In the genomic region with DNA sequence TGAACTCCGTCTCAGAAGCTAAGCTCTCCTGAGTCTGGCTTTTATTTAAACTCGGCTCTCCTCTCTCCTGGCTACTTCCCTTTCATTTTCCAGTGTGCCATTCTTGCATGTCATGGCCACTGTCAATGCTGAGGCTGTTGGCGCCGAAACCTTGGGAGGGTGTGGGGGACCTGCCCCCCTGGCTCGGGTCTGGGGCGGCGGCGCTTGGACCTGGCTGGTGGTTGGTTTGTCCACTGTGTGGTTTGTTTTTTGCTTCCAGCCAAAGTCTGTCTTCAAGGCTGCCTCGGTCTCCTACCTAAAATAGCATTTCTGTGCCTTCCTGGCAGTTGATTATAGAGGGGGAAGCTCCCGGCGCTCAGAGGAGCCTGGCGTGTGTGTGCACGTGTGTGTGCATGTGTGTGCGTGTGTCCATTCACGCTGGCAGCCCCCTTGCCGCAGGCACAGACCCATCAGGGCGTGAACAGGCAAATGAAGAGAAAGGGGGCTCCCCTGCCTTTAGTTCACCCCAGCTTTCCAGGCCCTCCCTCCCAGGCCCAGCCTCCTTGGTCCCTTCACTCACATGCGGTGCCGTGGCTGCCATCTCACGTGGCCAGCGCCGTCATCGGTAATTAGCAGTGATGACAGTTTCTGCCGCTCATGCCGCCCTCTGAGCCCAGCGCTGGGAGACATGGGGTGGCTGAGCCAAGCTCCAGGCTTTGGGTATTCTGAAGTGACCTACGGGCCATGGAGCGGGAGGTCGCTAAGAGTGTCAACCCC, we compare ENCODE assay signal across 8 cellular contexts.
DNase-seq lines count a peak whose midpoint lies in the region; ATAC-seq and TF ChIP-seq lines count a peak whose summit lies in the region.

No MANE protein-coding gene starts in this region.

- peaks cover 26% of the 10 kb centered on the region for H3K79me2 ChIP-seq in smooth muscle cell (ENCODE audit: low read depth)

- H3K4me1 ChIP-seq in smooth muscle cell (ENCODE audit: low read depth) = peaks cover 22% of the 10 kb centered on the region

- H3K27ac ChIP-seq in smooth muscle cell (ENCODE audit: low read depth) = peak overlapping the region; percentile 98

- 74% methylated on average over 29 of the region's 29 CpGs for WGBS in smooth muscle cell (ENCODE audit: low lambda C conversion rate)

- H3K4me3 ChIP-seq in fibroblast of the aortic adventitia (ENCODE audit: low read depth, low read length) (peak overlapping the region; percentile 77), smooth muscle cell (peak overlapping the region; percentile 46)

- H3K9ac ChIP-seq in smooth muscle cell (ENCODE audit: low read depth) = peak overlapping the region; percentile 91

- no peak for DNase-seq in activated naive CD4-positive, alpha-beta T cell treated with anti-CD3 and anti-CD28 coated beads, Interleukin-2, amount 10 ng/mL, durations not matched to agents 7 days and 5 days
- no peak for DNase-seq in activated naive CD4-positive, alpha-beta T cell (lab: John Stamatoyannopoulos, UW)
- DNase-seq in SIG-M5 treated with dmso at 0.1 percent for 504 hours (lab: John Stamatoyannopoulos, UW; ENCODE audit: unreplicated experiment) (peak; percentile 77), fibroblast of the aortic adventitia (ENCODE audit: low read depth) (peak; percentile 58), smooth muscle cell (lab: John Stamatoyannopoulos, UW; ENCODE audit: unreplicated experiment) (no peak), NCI-H2171 (lab: John Stamatoyannopoulos, UW) (no peak)
- DNase-seq in stimulated activated CD4-positive, alpha-beta T cell treated with anti-CD3 and anti-CD28 coated beads, Interleukin-4, amount 100 ng/mL, for 4 hours = no peak

- CTCF ChIA-PET in activated naive CD4-positive, alpha-beta T cell treated with anti-CD3 and anti-CD28 coated beads, Interleukin-2, amount 10 ng/mL, durations not matched to agents 7 days and 5 days (lab: Charles Lee) = interaction anchor here (0.6 to 1.6 kb wide), 2 partner anchors 174 to 192 kb away, joined by 3 to 4 read pairs; no protein-coding TSS in a partner anchor

- no peak overlapping the region for H2AFZ ChIP-seq in smooth muscle cell (ENCODE audit: low read depth)

- no peaks in the 10 kb centered on the region for H3K27me3 ChIP-seq in smooth muscle cell (ENCODE audit: low read depth)

- no peaks in the 10 kb centered on the region for H3K9me3 ChIP-seq in smooth muscle cell (replicated peaks; ENCODE audit: low read depth)

- TF ChIP-seq CTCF in fibroblast of the aortic adventitia (IDR thresholded peaks at IDR 0.05; ENCODE audit: insufficient read depth, low read length) (no peak), smooth muscle cell (IDR thresholded peaks at IDR 0.05; ENCODE audit: borderline replicate concordance, insufficient read depth, poor library complexity, severe bottlenecking) (no peak)

- peaks cover 29% of the 10 kb centered on the region for H3F3A ChIP-seq in smooth muscle cell (ENCODE audit: low read depth)

- H3K4me2 ChIP-seq in smooth muscle cell = peak overlapping the region; percentile 93

- H3K4me3 Mint-ChIP-seq in activated naive CD4-positive, alpha-beta T cell treated with anti-CD3 and anti-CD28 coated beads, Interleukin-2, amount 10 ng/mL, durations not matched to agents 7 days and 5 days = peak overlapping the region; percentile 30

- ATAC-seq in GM18520 (IDR thresholded peaks at IDR 0.05; ENCODE audit: unreplicated experiment) = no peak

- no peaks in the 10 kb centered on the region for H3K36me3 Mint-ChIP-seq in activated naive CD4-positive, alpha-beta T cell treated with anti-CD3 and anti-CD28 coated beads, Interleukin-2, amount 10 ng/mL, durations not matched to agents 7 days and 5 days

- peaks cover 50% of the 10 kb centered on the region for H3K4me1 Mint-ChIP-seq in activated naive CD4-positive, alpha-beta T cell treated with anti-CD3 and anti-CD28 coated beads, Interleukin-2, amount 10 ng/mL, durations not matched to agents 7 days and 5 days

- peaks cover 54% of the 10 kb centered on the region for H3K27me3 Mint-ChIP-seq in activated naive CD4-positive, alpha-beta T cell treated with anti-CD3 and anti-CD28 coated beads, Interleukin-2, amount 10 ng/mL, durations not matched to agents 7 days and 5 days

- no peaks in the 10 kb centered on the region for H3K36me3 ChIP-seq in smooth muscle cell (ENCODE audit: low read depth)

- H3K27ac Mint-ChIP-seq in activated naive CD4-positive, alpha-beta T cell treated with anti-CD3 and anti-CD28 coated beads, Interleukin-2, amount 10 ng/mL, durations not matched to agents 7 days and 5 days = no peak overlapping the region

- H3K9me3 Mint-ChIP-seq in activated naive CD4-positive, alpha-beta T cell treated with anti-CD3 and anti-CD28 coated beads, Interleukin-2, amount 10 ng/mL, durations not matched to agents 7 days and 5 days = no peaks in the 10 kb centered on the region

- H4K20me1 ChIP-seq in smooth muscle cell (ENCODE audit: low read depth) = peaks cover 16% of the 10 kb centered on the region

Comparison
In these comparisons a context has a peak if more than half of its experiments do, and no peak if none do; other contexts are left out.
1. DNase-seq: peak in SIG-M5 treated with dmso at 0.1 percent for 504 hours (single experiment) and fibroblast of the aortic adventitia (single experiment); none in activated naive CD4-positive, alpha-beta T cell treated with anti-CD3 and anti-CD28 coated beads, Interleukin-2, amount 10 ng/mL, durations not matched to agents 7 days and 5 days (single experiment), activated naive CD4-positive, alpha-beta T cell (0 of 4), smooth muscle cell (single experiment), stimulated activated CD4-positive, alpha-beta T cell treated with anti-CD3 and anti-CD28 coated beads, Interleukin-4, amount 100 ng/mL, for 4 hours (0 of 2) and NCI-H2171 (single experiment).